1 cellular context compared by ENCODE assay signal in the genomic region with DNA sequence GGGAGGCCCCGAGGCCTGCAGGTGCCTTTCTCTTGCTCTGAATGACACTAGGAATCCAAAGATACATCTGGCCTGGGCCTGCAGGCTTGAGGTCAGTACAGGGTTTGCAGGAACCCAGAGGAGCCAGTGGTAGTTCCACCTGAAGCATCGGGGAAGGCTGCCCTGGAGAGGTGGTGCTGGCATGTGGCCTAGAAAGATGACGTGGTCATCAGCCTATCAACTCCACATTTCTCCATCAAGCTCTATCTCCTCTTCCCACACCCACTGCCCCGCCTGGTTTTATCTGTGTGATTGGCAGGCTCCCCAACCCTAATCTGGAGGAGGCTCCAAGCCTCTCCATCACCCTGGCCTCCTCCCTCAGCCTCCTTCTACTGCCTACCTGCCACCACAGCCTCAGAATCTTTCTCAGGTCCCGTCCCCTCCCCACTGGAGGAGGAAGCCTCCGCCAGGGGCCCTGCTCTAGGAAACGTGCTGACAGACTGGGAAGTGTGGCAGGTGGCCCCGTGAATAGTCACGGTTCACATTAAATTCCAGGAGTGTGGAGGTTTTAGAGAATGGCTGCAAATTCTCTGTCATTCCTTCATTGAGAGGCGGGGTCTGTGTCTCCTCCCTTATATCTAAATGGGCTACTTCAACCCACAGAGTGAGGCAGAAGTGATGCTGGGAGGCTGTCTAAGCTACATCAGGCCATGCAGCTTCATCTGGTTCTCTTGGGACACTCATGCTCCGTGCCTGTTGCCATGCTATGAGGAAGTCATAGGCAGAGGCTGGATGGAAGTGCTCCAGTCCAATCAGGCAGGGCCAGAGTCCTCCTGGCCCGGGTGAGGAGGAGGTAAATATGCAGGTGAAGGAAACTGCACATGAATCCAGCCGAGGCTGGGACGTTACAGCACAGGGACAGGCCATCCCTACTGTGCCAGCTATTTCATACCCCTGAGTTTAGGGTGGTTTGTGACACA.
TF ChIP-seq lines count a peak whose summit lies in the region.

No MANE protein-coding gene starts in this region.

TF ChIP-seq in HEK293, 187 proteins besides CTCF, POLR2A, EP300 and RAD21 (continues in another document):
- TF ChIP-seq ZNF76 (tag by site-specific recombination; IDR thresholded peaks at IDR 0.05; ENCODE audit: borderline replicate concordance, low read depth), result no peak
- TF ChIP-seq YY1 (tag by site-specific recombination; IDR thresholded peaks at IDR 0.05), result no peak
- no peak for TF ChIP-seq ZNF184 (tag by site-specific recombination; IDR thresholded peaks at IDR 0.05)
- no peak for TF ChIP-seq ZNF292 (tag by site-specific recombination; IDR thresholded peaks at IDR 0.05; ENCODE audit: borderline replicate concordance, low read depth)
- no peak for TF ChIP-seq WT1 (tag by site-specific recombination; IDR thresholded peaks at IDR 0.05)
- no peak for TF ChIP-seq ZNF112 (tag by site-specific recombination; IDR thresholded peaks at IDR 0.05)
- no peak for TF ChIP-seq ZNF549 (tag by site-specific recombination; IDR thresholded peaks at IDR 0.05)
- no peak for TF ChIP-seq ZNF626 (tag by site-specific recombination; IDR thresholded peaks at IDR 0.05)
- TF ChIP-seq ZIC2 (tag by site-specific recombination; IDR thresholded peaks at IDR 0.05), result no peak
- TF ChIP-seq ZNF416 (tag by site-specific recombination; IDR thresholded peaks at IDR 0.05), result no peak
- no peak for TF ChIP-seq ZNF174 (tag by site-specific recombination; IDR thresholded peaks at IDR 0.05)
- TF ChIP-seq, protein P1, sequence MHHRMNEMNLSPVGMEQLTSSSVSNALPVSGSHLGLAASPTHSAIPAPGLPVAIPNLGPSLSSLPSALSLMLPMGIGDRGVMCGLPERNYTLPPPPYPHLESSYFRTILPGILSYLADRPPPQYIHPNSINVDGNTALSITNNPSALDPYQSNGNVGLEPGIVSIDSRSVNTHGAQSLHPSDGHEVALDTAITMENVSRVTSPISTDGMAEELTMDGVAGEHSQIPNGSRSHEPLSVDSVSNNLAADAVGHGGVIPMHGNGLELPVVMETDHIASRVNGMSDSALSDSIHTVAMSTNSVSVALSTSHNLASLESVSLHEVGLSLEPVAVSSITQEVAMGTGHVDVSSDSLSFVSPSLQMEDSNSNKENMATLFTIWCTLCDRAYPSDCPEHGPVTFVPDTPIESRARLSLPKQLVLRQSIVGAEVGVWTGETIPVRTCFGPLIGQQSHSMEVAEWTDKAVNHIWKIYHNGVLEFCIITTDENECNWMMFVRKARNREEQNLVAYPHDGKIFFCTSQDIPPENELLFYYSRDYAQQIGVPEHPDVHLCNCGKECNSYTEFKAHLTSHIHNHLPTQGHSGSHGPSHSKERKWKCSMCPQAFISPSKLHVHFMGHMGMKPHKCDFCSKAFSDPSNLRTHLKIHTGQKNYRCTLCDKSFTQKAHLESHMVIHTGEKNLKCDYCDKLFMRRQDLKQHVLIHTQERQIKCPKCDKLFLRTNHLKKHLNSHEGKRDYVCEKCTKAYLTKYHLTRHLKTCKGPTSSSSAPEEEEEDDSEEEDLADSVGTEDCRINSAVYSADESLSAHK (tag by site-specific recombination; IDR thresholded peaks at IDR 0.05), result no peak
- no peak for TF ChIP-seq MYNN (tag by site-specific recombination; IDR thresholded peaks at IDR 0.05; ENCODE audit: borderline replicate concordance)
- TF ChIP-seq ZNF658 (tag by site-specific recombination; IDR thresholded peaks at IDR 0.05), result no peak
- no peak for TF ChIP-seq ZEB2 (tag by site-specific recombination; IDR thresholded peaks at IDR 0.05)
- TF ChIP-seq ZNF223 (tag by site-specific recombination; IDR thresholded peaks at IDR 0.05), result no peak
- 0 out of 2 replicates have a peak, but pooled peaks have one; percentile 29 for TF ChIP-seq SP7 (tag by site-specific recombination; IDR thresholded peaks at IDR 0.05)
- TF ChIP-seq ZNF670 (tag by site-specific recombination; IDR thresholded peaks at IDR 0.05; ENCODE audit: low read depth), result no peak
- TF ChIP-seq ZNF473 (tag by site-specific recombination; IDR thresholded peaks at IDR 0.05), result no peak
- TF ChIP-seq ZBTB7A (tag by site-specific recombination; IDR thresholded peaks at IDR 0.05; ENCODE audit: low read depth), result no peak
- TF ChIP-seq GLIS1 (tag by site-specific recombination; IDR thresholded peaks at IDR 0.05), result no peak
- TF ChIP-seq, protein P2, sequence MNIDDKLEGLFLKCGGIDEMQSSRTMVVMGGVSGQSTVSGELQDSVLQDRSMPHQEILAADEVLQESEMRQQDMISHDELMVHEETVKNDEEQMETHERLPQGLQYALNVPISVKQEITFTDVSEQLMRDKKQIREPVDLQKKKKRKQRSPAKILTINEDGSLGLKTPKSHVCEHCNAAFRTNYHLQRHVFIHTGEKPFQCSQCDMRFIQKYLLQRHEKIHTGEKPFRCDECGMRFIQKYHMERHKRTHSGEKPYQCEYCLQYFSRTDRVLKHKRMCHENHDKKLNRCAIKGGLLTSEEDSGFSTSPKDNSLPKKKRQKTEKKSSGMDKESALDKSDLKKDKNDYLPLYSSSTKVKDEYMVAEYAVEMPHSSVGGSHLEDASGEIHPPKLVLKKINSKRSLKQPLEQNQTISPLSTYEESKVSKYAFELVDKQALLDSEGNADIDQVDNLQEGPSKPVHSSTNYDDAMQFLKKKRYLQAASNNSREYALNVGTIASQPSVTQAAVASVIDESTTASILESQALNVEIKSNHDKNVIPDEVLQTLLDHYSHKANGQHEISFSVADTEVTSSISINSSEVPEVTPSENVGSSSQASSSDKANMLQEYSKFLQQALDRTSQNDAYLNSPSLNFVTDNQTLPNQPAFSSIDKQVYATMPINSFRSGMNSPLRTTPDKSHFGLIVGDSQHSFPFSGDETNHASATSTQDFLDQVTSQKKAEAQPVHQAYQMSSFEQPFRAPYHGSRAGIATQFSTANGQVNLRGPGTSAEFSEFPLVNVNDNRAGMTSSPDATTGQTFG (tag by site-specific recombination; IDR thresholded peaks at IDR 0.05; ENCODE audit: borderline replicate concordance), result no peak
- no peak for TF ChIP-seq ZSCAN23 (tag by site-specific recombination; IDR thresholded peaks at IDR 0.05)
- no peak for TF ChIP-seq SCRT1 (tag by site-specific recombination; IDR thresholded peaks at IDR 0.05; ENCODE audit: borderline replicate concordance)
- TF ChIP-seq ZNF248 (tag by site-specific recombination; IDR thresholded peaks at IDR 0.05), result no peak
- no peak for TF ChIP-seq ZNF610 (tag by site-specific recombination; IDR thresholded peaks at IDR 0.05; ENCODE audit: borderline replicate concordance)
- no peak for TF ChIP-seq KLF8 (tag by site-specific recombination; IDR thresholded peaks at IDR 0.05)
- TF ChIP-seq ZNF341 (tag by site-specific recombination; IDR thresholded peaks at IDR 0.05; ENCODE audit: low read depth), result no peak
- TF ChIP-seq ZNF394 (tag by site-specific recombination; IDR thresholded peaks at IDR 0.05; ENCODE audit: borderline replicate concordance), result no peak
- TF ChIP-seq, protein P3, sequence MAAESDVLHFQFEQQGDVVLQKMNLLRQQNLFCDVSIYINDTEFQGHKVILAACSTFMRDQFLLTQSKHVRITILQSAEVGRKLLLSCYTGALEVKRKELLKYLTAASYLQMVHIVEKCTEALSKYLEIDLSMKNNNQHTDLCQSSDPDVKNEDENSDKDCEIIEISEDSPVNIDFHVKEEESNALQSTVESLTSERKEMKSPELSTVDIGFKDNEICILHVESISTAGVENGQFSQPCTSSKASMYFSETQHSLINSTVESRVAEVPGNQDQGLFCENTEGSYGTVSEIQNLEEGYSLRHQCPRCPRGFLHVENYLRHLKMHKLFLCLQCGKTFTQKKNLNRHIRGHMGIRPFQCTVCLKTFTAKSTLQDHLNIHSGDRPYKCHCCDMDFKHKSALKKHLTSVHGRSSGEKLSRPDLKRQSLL (tag by site-specific recombination; IDR thresholded peaks at IDR 0.05), result peak; percentile 95
- peak; percentile 75; the same call in 1 of the 2 replicates for TF ChIP-seq EGR2 (tag by site-specific recombination; IDR thresholded peaks at IDR 0.05; ENCODE audit: low read depth)
- TF ChIP-seq ZNF16 (tag by site-specific recombination; IDR thresholded peaks at IDR 0.05; ENCODE audit: low read depth), result no peak
- TF ChIP-seq KLF1 (tag by site-specific recombination; IDR thresholded peaks at IDR 0.05), result peak; percentile 79
- TF ChIP-seq ZNF350 (tag by site-specific recombination; IDR thresholded peaks at IDR 0.05), result no peak
- no peak for TF ChIP-seq ZNF23 (tag by site-specific recombination; IDR thresholded peaks at IDR 0.05; ENCODE audit: borderline replicate concordance)
- peak; percentile 68 for TF ChIP-seq ZFHX2 (tag by site-specific recombination; conservative IDR thresholded peaks at IDR 0.05)
- no peak for TF ChIP-seq ZNF501 (tag by site-specific recombination; IDR thresholded peaks at IDR 0.05)
- TF ChIP-seq, protein P4, sequence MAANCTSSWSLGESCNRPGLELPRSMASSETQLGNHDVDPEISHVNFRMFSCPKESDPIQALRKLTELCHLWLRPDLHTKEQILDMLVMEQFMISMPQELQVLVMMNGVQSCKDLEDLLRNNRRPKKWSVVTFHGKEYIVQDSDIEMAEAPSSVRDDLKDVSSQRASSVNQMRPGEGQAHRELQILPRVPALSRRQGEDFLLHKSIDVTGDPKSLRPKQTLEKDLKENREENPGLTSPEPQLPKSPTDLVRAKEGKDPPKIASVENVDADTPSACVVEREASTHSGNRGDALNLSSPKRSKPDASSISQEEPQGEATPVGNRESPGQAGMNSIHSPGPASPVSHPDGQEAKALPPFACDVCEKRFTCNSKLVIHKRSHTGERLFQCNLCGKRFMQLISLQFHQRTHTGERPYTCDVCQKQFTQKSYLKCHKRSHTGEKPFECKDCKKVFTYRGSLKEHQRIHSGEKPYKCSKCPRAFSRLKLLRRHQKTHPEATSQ (tag by site-specific recombination; IDR thresholded peaks at IDR 0.05), result no peak
- TF ChIP-seq, protein P5, sequence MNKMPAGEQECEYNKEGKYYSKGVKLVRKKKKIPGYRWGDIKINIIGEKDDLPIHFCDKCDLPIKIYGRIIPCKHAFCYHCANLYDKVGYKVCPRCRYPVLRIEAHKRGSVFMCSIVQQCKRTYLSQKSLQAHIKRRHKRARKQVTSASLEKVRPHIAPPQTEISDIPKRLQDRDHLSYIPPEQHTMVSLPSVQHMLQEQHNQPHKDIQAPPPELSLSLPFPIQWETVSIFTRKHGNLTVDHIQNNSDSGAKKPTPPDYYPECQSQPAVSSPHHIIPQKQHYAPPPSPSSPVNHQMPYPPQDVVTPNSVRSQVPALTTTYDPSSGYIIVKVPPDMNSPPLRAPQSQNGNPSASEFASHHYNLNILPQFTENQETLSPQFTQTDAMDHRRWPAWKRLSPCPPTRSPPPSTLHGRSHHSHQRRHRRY (tag by site-specific recombination; IDR thresholded peaks at IDR 0.05), result no peak
- no peak for TF ChIP-seq ZNF274 (IDR thresholded peaks at IDR 0.05; ENCODE audit: low read length)
- TF ChIP-seq ZNF274 (tag by site-specific recombination; IDR thresholded peaks at IDR 0.05; ENCODE audit: borderline replicate concordance), result no peak
- TF ChIP-seq GLI4 (tag by site-specific recombination; IDR thresholded peaks at IDR 0.05), result no peak
- TF ChIP-seq SP2 (tag by site-specific recombination; IDR thresholded peaks at IDR 0.05), result no peak
- TF ChIP-seq KLF10 (tag by site-specific recombination; IDR thresholded peaks at IDR 0.05), result no peak
- no peak for TF ChIP-seq ZNF707 (tag by site-specific recombination; IDR thresholded peaks at IDR 0.05)
- TF ChIP-seq SP3 (tag by site-specific recombination; IDR thresholded peaks at IDR 0.05), result peak; percentile 66
- no peak for TF ChIP-seq ZSCAN30 (tag by site-specific recombination; IDR thresholded peaks at IDR 0.05)
- TF ChIP-seq, protein P6, sequence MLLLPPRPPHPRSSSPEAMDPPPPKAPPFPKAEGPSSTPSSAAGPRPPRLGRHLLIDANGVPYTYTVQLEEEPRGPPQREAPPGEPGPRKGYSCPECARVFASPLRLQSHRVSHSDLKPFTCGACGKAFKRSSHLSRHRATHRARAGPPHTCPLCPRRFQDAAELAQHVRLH (tag by site-specific recombination; IDR thresholded peaks at IDR 0.05), result no peak
- TF ChIP-seq, protein P7, sequence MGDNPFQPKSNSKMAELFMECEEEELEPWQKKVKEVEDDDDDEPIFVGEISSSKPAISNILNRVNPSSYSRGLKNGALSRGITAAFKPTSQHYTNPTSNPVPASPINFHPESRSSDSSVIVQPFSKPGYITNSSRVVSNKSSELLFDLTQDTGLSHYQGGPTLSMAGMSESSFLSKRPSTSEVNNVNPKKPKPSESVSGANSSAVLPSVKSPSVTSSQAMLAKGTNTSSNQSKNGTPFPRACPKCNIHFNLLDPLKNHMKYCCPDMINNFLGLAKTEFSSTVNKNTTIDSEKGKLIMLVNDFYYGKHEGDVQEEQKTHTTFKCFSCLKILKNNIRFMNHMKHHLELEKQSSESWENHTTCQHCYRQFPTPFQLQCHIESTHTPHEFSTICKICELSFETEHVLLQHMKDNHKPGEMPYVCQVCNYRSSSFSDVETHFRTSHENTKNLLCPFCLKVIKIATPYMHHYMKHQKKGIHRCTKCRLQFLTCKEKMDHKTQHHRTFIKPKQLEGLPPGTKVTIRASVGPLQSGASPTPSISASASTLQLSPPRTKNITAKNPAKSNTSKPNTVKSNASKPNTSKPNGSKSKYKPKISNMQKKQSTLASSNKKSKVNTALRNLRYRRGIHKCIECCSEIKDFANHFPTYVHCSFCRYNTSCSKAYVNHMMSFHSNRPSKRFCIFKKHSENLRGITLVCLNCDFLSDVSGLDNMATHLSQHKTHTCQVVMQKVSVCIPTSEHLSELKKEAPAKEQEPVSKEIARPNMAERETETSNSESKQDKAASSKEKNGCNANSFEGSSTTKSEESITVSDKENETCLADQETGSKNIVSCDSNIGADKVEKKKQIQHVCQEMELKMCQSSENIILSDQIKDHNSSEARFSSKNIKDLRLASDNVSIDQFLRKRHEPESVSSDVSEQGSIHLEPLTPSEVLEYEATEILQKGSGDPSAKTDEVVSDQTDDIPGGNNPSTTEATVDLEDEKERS (tag by site-specific recombination; IDR thresholded peaks at IDR 0.05), result no peak
- peak; percentile 33; the same call in 1 of the 2 replicates for TF ChIP-seq ZNF335 (tag by site-specific recombination; conservative IDR thresholded peaks at IDR 0.05)
- TF ChIP-seq ZBTB20 (tag by site-specific recombination; IDR thresholded peaks at IDR 0.05), result no peak
- TF ChIP-seq, protein P8, sequence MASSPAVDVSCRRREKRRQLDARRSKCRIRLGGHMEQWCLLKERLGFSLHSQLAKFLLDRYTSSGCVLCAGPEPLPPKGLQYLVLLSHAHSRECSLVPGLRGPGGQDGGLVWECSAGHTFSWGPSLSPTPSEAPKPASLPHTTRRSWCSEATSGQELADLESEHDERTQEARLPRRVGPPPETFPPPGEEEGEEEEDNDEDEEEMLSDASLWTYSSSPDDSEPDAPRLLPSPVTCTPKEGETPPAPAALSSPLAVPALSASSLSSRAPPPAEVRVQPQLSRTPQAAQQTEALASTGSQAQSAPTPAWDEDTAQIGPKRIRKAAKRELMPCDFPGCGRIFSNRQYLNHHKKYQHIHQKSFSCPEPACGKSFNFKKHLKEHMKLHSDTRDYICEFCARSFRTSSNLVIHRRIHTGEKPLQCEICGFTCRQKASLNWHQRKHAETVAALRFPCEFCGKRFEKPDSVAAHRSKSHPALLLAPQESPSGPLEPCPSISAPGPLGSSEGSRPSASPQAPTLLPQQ (tag by site-specific recombination; IDR thresholded peaks at IDR 0.05), result no peak
